Comparison of ENCODE assay signal across 8 cellular contexts in the genomic region with DNA sequence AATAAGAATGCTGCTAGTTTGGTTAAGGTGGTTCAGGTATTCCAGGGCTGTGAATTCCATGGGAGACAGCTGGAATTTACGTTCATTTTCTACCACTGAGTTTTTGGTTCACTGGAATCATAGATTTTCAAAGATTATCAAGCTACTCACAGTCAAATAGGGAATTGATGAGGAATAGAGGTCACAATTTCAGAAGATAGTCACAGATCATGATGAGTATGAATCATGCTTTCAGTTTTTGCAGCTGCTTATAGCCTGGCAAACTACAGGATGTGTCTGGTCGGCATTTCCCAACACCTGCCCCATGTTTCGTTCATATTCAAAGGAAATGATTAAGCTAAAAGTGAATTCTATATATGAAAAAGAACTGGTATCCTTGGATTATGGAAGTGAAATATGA. TPM values are rescaled to one million over a fixed set of nuclear protein-coding genes. Genes with fewer than 3 reads are reported as not detected.
A peak's percentile ranks its signal among the peaks of the same experiment; 100 is the strongest.
DNase-seq lines count a peak whose midpoint lies in the region; ATAC-seq, FAIRE-seq and TF ChIP-seq lines count a peak whose summit lies in the region.

No MANE protein-coding gene starts in this region.

- no peak overlapping the region for H3K4me3 ChIP-seq in endothelial cell of umbilical vein (replicated peaks in 1 of 3; ENCODE audit: insufficient read depth in 1 of 3, low read depth in 1 of 3, low read length in 3 of 3)

- peak; percentile 70 for FAIRE-seq in endothelial cell of umbilical vein (lab: Jason Lieb, UNC)
- FAIRE-seq in RCC 7860 (lab: Jason Lieb, UNC) = no peak

- H3K9me1 ChIP-seq in endothelial cell of umbilical vein (replicated peaks; ENCODE audit: control insufficient read depth, extremely low read depth, insufficient read depth, low read length) = no peaks in the 10 kb centered on the region

- H2AFZ ChIP-seq in endothelial cell of umbilical vein (ENCODE audit: low read depth, low read length) = peak overlapping the region; percentile 23

- H3K36me3 ChIP-seq in endothelial cell of umbilical vein (ENCODE audit: control insufficient read depth in 2 of 2, extremely low read depth in 1 of 2, insufficient read depth in 2 of 2, low read length in 2 of 2) = no peaks in the 10 kb centered on the region

- H3K4me1 ChIP-seq in endothelial cell of umbilical vein (ENCODE audit: control insufficient read depth, extremely low read depth, insufficient read depth, low read length) = peaks cover 19% of the 10 kb centered on the region

- no peaks in the 10 kb centered on the region for H3K79me2 ChIP-seq in endothelial cell of umbilical vein (ENCODE audit: control insufficient read depth, insufficient read depth, low read length)

- ATAC-seq in GM18499 (IDR thresholded peaks at IDR 0.05; ENCODE audit: insufficient read depth, unreplicated experiment) (peak; percentile 85), GM21737 (IDR thresholded peaks at IDR 0.05; ENCODE audit: unreplicated experiment) (peak; percentile 97), omental fat pad (ENCODE audit: low FRiP score) (no peak)

- H3K27me3 ChIP-seq in endothelial cell of umbilical vein (ENCODE audit: control insufficient read depth in 2 of 2, insufficient read depth in 2 of 2, low read length in 2 of 2) = no peaks in the 10 kb centered on the region

- dilution Hi-C loops in endothelial cell of umbilical vein (cut with MboI; ENCODE audit: extremely low pct_ligation_motif_present, low sequenced_read_pairs) = no loop called here

- no peak overlapping the region for H3K9ac ChIP-seq in endothelial cell of umbilical vein (replicated peaks; ENCODE audit: extremely low read depth, insufficient read depth, low read length)

- DNase-seq in LHCN-M2 (ENCODE audit: low read depth) (peak; percentile 96), endothelial cell of umbilical vein (ENCODE audit: low read depth, low spot score) (peak; percentile 37), omental fat pad (ENCODE audit: low spot score) (no peak), ureter (ENCODE audit: low spot score) (no peak), RCC 7860 (ENCODE audit: low spot score) (no peak), NCI-H1694 (lab: John Stamatoyannopoulos, UW) (no peak)

- intact Hi-C loops in endothelial cell of umbilical vein (cut with micrococcal nuclease) = no loop called here

- H3K4me2 ChIP-seq in endothelial cell of umbilical vein (ENCODE audit: insufficient read depth, low read length) = peak overlapping the region; percentile 4

- no peaks in the 10 kb centered on the region for H4K20me1 ChIP-seq in endothelial cell of umbilical vein (replicated peaks; ENCODE audit: control insufficient read depth, extremely low read depth, insufficient read depth, low read length)

- TF ChIP-seq CTCF in endothelial cell of umbilical vein (IDR thresholded peaks at IDR 0.05; ENCODE audit: extremely low read depth in 1 of 2, insufficient read depth in 1 of 2, low read depth in 1 of 2, low read length in 2 of 2) = no peak
- no peak for TF ChIP-seq CTCF in omental fat pad (IDR thresholded peaks at IDR 0.05)

- TF ChIP-seq POLR2A in endothelial cell of umbilical vein (IDR thresholded peaks at IDR 0.05; ENCODE audit: low read depth, low read length) = no peak

- CTCF ChIA-PET in endothelial cell of umbilical vein (lab: Charles Lee) = interaction anchor here (0.8 to 2.3 kb wide), 3 partner anchors 10 to 59 kb away, joined by 3 to 8 read pairs (median 7); a partner anchor contains a TSS

- H3K9me3 ChIP-seq in endothelial cell of umbilical vein (replicated peaks; ENCODE audit: control insufficient read depth, insufficient read depth, low read length) = no peaks in the 10 kb centered on the region

- no TSS peak for BruUV-seq in endothelial cell of umbilical vein (replicated peaks; lab: Mats Ljungman, UMichigan)

- POLR2A ChIA-PET in endothelial cell of umbilical vein (lab: Charles Lee) = no interaction called here

- no peak overlapping the region for H3K27ac ChIP-seq in endothelial cell of umbilical vein (ENCODE audit: insufficient read depth, low read depth, low read length)

TF ChIP-seq in endothelial cell of umbilical vein, 7 proteins besides CTCF, POLR2A, EP300 and RAD21:
- TF ChIP-seq EZH2 (IDR thresholded peaks at IDR 0.05; ENCODE audit: borderline replicate concordance, low read depth, low read length, severe bottlenecking) = no peak
- peak; percentile 32 for TF ChIP-seq FOS (IDR thresholded peaks at IDR 0.05; ENCODE audit: borderline replicate concordance, insufficient read depth, low read length)
- peak; percentile 26 for TF ChIP-seq JUN (IDR thresholded peaks at IDR 0.05; ENCODE audit: borderline replicate concordance, insufficient read depth, insufficient read length, low read depth)
TF ChIP-seq in endothelial cell of umbilical vein: peak in this region for 2.

RNA-seq across cellular contexts. Expression of a gene that starts 58.7 kb away (rescaled TPM):
- total RNA-seq in LHCN-M2 (2014; rRNA removed) (32.2 and 33.6 TPM in 2 replicates), endothelial cell of umbilical vein (11.5 and 12.2 TPM in 2 replicates), omental fat pad (10 to 100 TPM in 3 of 4 donors, 1 to 10 TPM in 1; 8.9 to 18.4 (median 16.6) TPM), ureter (35.6 TPM)
- polyA plus RNA-seq in LHCN-M2 (2012) = 9.0 TPM
- 4.2 and 5.6 TPM in 2 replicates for polyA plus RNA-seq in endothelial cell of umbilical vein
- 5.5 and 6.1 TPM in 2 replicates for polyA plus RNA-seq in endothelial cell of umbilical vein (2011; cell fraction: cytosol; rRNA removed)
- 6.1 and 8.7 TPM in 2 replicates for polyA plus RNA-seq in endothelial cell of umbilical vein (2011; cell fraction: nucleus; rRNA removed)
- 6.4 and 9.0 TPM in 2 replicates for polyA plus RNA-seq in endothelial cell of umbilical vein (2012)
- polyA minus RNA-seq in endothelial cell of umbilical vein = 8.2 and 9.5 TPM in 2 replicates
- 2.9 TPM for polyA minus RNA-seq in endothelial cell of umbilical vein (2011; cell fraction: cytosol; rRNA and poly(A)+ RNA removed)
- polyA minus RNA-seq in endothelial cell of umbilical vein (2011; cell fraction: nucleus; rRNA and poly(A)+ RNA removed) = 21.9 and 27.6 TPM in 2 replicates

Comparison
In these comparisons a context has a peak if more than half of its experiments do, and no peak if none do; other contexts are left out.
1. DNase-seq: peak in LHCN-M2 (single experiment) and endothelial cell of umbilical vein (single experiment); none in omental fat pad (single experiment), ureter (single experiment), RCC 7860 (single experiment) and NCI-H1694 (single experiment).